ENCODE assay signal across 1 cellular context in the genomic region with DNA sequence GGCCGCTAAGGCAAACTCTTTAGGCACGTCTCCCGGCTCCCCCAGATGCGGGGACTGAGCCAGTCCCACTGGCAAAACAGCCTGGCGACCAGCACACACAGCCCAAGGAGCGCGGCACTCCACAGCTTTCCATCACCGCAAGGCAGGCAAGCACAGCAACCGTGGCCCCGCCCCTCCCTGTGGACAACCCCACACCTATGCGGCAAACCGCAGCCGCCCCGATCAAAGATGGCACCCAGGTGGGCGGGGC.
TF ChIP-seq lines count a peak whose summit lies in the region.

No MANE protein-coding gene starts in this region.

TF ChIP-seq in HepG2, 621 proteins besides CTCF, POLR2A, EP300 and RAD21 (continued from another document):
- TF ChIP-seq ZXDC (CRISPR knock-in tag; IDR thresholded peaks at IDR 0.05) (no peak), KDM2A (CRISPR knock-in tag; IDR thresholded peaks at IDR 0.05; ENCODE audit: borderline replicate concordance, low read depth) (no peak), ZNF337 (CRISPR knock-in tag; IDR thresholded peaks at IDR 0.05; ENCODE audit: borderline replicate concordance, low read depth) (no peak), ZNF567 (CRISPR knock-in tag; IDR thresholded peaks at IDR 0.05; ENCODE audit: borderline replicate concordance) (no peak), PTBP1 (IDR thresholded peaks at IDR 0.05; ENCODE audit: low read depth, low read length, poor library complexity, severe bottlenecking) (no peak), NCOA1 (CRISPR knock-in tag; IDR thresholded peaks at IDR 0.05) (no peak), NKX3-1 (CRISPR knock-in tag; IDR thresholded peaks at IDR 0.05) (0 out of 2 replicates have a peak, but pooled peaks have one; percentile 25), FOXO1 (CRISPR knock-in tag; IDR thresholded peaks at IDR 0.05) (no peak), ZSCAN20 (CRISPR knock-in tag; IDR thresholded peaks at IDR 0.05; ENCODE audit: borderline replicate concordance) (no peak), PAXIP1 (CRISPR knock-in tag; conservative IDR thresholded peaks at IDR 0.05) (0 out of 2 replicates have a peak, but pooled peaks have one; percentile 13), ETV6 (CRISPR knock-in tag; conservative IDR thresholded peaks at IDR 0.05) (0 out of 2 replicates have a peak, but pooled peaks have one; percentile 13), U2AF2 (IDR thresholded peaks at IDR 0.05; ENCODE audit: low read depth, low read length) (no peak), KLF12 (CRISPR knock-in tag; IDR thresholded peaks at IDR 0.05; ENCODE audit: borderline replicate concordance) (0 out of 2 replicates have a peak, but pooled peaks have one; percentile 28), HOXA7 (CRISPR knock-in tag; IDR thresholded peaks at IDR 0.05) (no peak), PHF8 (CRISPR knock-in tag; IDR thresholded peaks at IDR 0.05) (no peak), ZFP37 (CRISPR knock-in tag; IDR thresholded peaks at IDR 0.05; ENCODE audit: borderline replicate concordance) (no peak), GLMP (CRISPR knock-in tag; IDR thresholded peaks at IDR 0.05; ENCODE audit: borderline replicate concordance) (no peak), ZIK1 (CRISPR knock-in tag; IDR thresholded peaks at IDR 0.05; ENCODE audit: borderline replicate concordance, low read depth) (no peak), MTA3 (CRISPR knock-in tag; IDR thresholded peaks at IDR 0.05) (no peak), TOPORS (CRISPR knock-in tag; IDR thresholded peaks at IDR 0.05) (no peak), ZNF296 (CRISPR knock-in tag; conservative IDR thresholded peaks at IDR 0.05) (no peak), ZFP82 (CRISPR knock-in tag; IDR thresholded peaks at IDR 0.05; ENCODE audit: borderline replicate concordance) (no peak), EEA1 (CRISPR knock-in tag; IDR thresholded peaks at IDR 0.05; ENCODE audit: borderline replicate concordance) (no peak), HNRNPK (IDR thresholded peaks at IDR 0.05; ENCODE audit: low read depth, low read length, poor library complexity, severe bottlenecking) (no peak)
- TF ChIP-seq, protein P1, sequence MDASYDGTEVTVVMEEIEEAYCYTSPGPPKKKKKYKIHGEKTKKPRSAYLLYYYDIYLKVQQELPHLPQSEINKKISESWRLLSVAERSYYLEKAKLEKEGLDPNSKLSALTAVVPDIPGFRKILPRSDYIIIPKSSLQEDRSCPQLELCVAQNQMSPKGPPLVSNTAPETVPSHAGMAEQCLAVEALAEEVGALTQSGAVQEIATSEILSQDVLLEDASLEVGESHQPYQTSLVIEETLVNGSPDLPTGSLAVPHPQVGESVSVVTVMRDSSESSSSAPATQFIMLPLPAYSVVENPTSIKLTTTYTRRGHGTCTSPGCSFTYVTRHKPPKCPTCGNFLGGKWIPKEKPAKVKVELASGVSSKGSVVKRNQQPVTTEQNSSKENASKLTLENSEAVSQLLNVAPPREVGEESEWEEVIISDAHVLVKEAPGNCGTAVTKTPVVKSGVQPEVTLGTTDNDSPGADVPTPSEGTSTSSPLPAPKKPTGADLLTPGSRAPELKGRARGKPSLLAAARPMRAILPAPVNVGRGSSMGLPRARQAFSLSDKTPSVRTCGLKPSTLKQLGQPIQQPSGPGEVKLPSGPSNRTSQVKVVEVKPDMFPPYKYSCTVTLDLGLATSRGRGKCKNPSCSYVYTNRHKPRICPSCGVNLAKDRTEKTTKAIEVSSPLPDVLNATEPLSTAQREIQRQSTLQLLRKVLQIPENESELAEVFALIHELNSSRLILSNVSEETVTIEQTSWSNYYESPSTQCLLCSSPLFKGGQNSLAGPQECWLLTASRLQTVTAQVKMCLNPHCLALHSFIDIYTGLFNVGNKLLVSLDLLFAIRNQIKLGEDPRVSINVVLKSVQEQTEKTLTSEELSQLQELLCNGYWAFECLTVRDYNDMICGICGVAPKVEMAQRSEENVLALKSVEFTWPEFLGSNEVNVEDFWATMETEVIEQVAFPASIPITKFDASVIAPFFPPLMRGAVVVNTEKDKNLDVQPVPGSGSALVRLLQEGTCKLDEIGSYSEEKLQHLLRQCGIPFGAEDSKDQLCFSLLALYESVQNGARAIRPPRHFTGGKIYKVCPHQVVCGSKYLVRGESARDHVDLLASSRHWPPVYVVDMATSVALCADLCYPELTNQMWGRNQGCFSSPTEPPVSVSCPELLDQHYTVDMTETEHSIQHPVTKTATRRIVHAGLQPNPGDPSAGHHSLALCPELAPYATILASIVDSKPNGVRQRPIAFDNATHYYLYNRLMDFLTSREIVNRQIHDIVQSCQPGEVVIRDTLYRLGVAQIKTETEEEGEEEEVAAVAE (CRISPR knock-in tag; IDR thresholded peaks at IDR 0.05; ENCODE audit: borderline replicate concordance) = no peak
- TF ChIP-seq, protein P2, sequence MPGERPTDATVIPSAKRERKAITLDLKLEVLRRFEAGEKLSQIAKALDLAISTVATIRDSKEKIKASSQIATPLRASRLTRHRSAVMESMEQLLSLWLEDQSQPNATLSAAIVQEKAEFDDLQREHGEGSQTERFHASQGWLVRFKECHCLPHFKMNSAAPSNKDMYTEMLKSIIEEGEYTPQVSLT (CRISPR knock-in tag; IDR thresholded peaks at IDR 0.05; ENCODE audit: borderline replicate concordance, low read depth) = no peak
- TF ChIP-seq, protein P3, sequence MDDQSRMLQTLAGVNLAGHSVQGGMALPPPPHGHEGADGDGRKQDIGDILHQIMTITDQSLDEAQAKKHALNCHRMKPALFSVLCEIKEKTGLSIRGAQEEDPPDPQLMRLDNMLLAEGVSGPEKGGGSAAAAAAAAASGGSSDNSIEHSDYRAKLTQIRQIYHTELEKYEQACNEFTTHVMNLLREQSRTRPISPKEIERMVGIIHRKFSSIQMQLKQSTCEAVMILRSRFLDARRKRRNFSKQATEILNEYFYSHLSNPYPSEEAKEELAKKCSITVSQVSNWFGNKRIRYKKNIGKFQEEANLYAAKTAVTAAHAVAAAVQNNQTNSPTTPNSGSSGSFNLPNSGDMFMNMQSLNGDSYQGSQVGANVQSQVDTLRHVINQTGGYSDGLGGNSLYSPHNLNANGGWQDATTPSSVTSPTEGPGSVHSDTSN (CRISPR knock-in tag; IDR thresholded peaks at IDR 0.05; ENCODE audit: borderline replicate concordance) = no peak
